ENCODE assay signal across 9 cellular contexts in genomic region chr2:108182489-108182888, GRCh38. TPM values are rescaled to one million over a fixed set of nuclear protein-coding genes. Genes with fewer than 3 reads are reported as not detected.
DNase-seq lines count a peak whose midpoint lies in the region; FAIRE-seq lines count a peak whose summit lies in the region.
"Had no signal": no experiment of that assay in that cellular context is flagged by ENCODE, and none has a peak within 500 bp of the region (broad histone marks: within the 10 kb centered on the region; RNA-seq: fewer than 3 reads in every experiment).

No MANE protein-coding gene starts in this region.

- FAIRE-seq in GM19239 (lab: Jason Lieb, UNC): no peak

- no peak overlapping the region for H3K4me3 ChIP-seq in Jurkat, Clone E6-1 (ENCODE audit: low read length)
- H3K4me3 ChIP-seq: dorsolateral prefrontal cortex had no signal

- DNase-seq in DMS153 treated with DMSO at 0.1 percent for 48 hours (lab: John Stamatoyannopoulos, UW; ENCODE audit: unreplicated experiment): peak; percentile 6
- no peak for DNase-seq in DMS153 (lab: John Stamatoyannopoulos, UW)
- DNase-seq in Jurkat, Clone E6-1 (ENCODE audit: low read depth, low spot score): peak; percentile 67
- DNase-seq in SKM-1 treated with dmso at 0.1 percent for 144 hours (lab: John Stamatoyannopoulos, UW; ENCODE audit: unreplicated experiment): peak; percentile 9
- DNase-seq in left kidney (ENCODE audit: low read depth, low spot score): peak; percentile 23
- DNase-seq in effector CD4-positive, alpha-beta T cell: no peak
- DNase-seq in GM19239 (ENCODE audit: insufficient read length, low spot score): no peak
- no peak for DNase-seq in activated T-cell treated with anti-CD3 and anti-CD28 coated beads for 4 hours
- DNase-seq: dorsolateral prefrontal cortex had no signal

RNA-seq across cellular contexts. Expression of gene SULT1C3, which starts 57.3 kb away (rescaled TPM):
- not detected for polyA plus RNA-seq in Jurkat, Clone E6-1 (2012; ENCODE audit: insufficient read depth, insufficient read length)

Comparison
In these comparisons a context has a peak if more than half of its experiments do, and no peak if none do; other contexts are left out.
1. DNase-seq: peak in DMS153 treated with DMSO at 0.1 percent for 48 hours (single experiment), Jurkat, Clone E6-1 (single experiment), SKM-1 treated with dmso at 0.1 percent for 144 hours (single experiment) and left kidney (single experiment); none in DMS153 (single experiment), effector CD4-positive, alpha-beta T cell (single experiment), GM19239 (single experiment) and activated T-cell treated with anti-CD3 and anti-CD28 coated beads for 4 hours (single experiment).